In the genomic region with DNA sequence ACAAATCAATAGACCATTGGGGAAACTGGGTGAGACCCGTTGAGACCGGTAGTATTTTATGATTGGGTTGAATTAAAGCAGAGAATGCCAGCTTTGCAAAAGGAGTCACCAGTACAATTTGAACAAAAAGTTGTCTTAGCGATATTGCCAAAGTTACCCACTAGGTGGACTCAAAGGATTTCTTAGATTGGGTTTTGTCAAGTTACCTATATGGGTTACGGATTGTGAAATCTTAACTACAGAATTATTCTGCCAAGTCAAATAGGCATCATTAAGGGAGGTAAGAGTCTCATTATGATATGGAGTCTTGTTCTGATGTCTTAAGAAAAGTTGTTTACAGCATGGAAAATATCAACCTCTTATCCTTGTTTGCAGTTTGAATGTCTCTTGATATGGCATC, we compare ENCODE assay signal across 10 cellular contexts. TPM values are rescaled to one million over a fixed set of nuclear protein-coding genes. Genes with fewer than 3 reads are reported as not detected.
DNase-seq lines count a peak whose midpoint lies in the region; ATAC-seq and TF ChIP-seq lines count a peak whose summit lies in the region.
"Had no signal": no experiment of that assay in that cellular context is flagged by ENCODE, and none has a peak within 500 bp of the region (broad histone marks: within the 10 kb centered on the region; RNA-seq: fewer than 3 reads in every experiment).

No MANE protein-coding gene starts in this region.

- DNase-seq in KBM-7 (peak; percentile 37), adipocyte (ENCODE audit: low read depth) (peak; percentile 18), mesothelial cell of epicardium (ENCODE audit: low spot score in 2 of 2, unreplicated experiment in 2 of 2) (no peak), cerebellar nuclear complex (lab: John Stamatoyannopoulos, UW) (no peak)
- DNase-seq in activated naive CD4-positive, alpha-beta T cell treated with anti-CD3 and anti-CD28 coated beads, Interleukin-2, amount 50 U/mL, for 16 hours, result no peak

- TF ChIP-seq CTCF in GM12874 (IDR thresholded peaks at IDR 0.05; ENCODE audit: insufficient read depth, low read depth, low read length) (peak; percentile 4; the same call in 1 of the 2 replicates), mesothelial cell of epicardium (IDR thresholded peaks at IDR 0.05; ENCODE audit: unreplicated experiment) (peak; percentile 40)

- no peaks in the 10 kb centered on the region for H3K36me3 Mint-ChIP-seq in mesothelial cell of epicardium

- peaks cover 5% of the 10 kb centered on the region for H3K9me3 Mint-ChIP-seq in mesothelial cell of epicardium

- in situ Hi-C loops in KBM-7 (cut with MboI; ENCODE audit: low pct_unique_long_range_greater_than_20kb, low sequenced_read_pairs), result no loop called here

- peaks cover 6% of the 10 kb centered on the region for H3K27me3 Mint-ChIP-seq in mesothelial cell of epicardium (ENCODE audit: low read depth)

- no peak for ATAC-seq in HG03097 (IDR thresholded peaks at IDR 0.05; ENCODE audit: low FRiP score, unreplicated experiment)
- ATAC-seq in HG02884 (IDR thresholded peaks at IDR 0.05; ENCODE audit: unreplicated experiment), result no peak

- no peak overlapping the region for H3K27ac Mint-ChIP-seq in mesothelial cell of epicardium

- no peaks in the 10 kb centered on the region for H3K4me1 ChIP-seq in adipocyte (ENCODE audit: control insufficient read depth, insufficient read depth, low read length)
- H3K4me1 ChIP-seq: SJSA1 had no signal

- no peaks in the 10 kb centered on the region for H3K27me3 ChIP-seq in adipocyte (replicated peaks; ENCODE audit: control insufficient read depth, insufficient read depth, low read length)
- H3K27me3 ChIP-seq: SJSA1 had no signal

- no peak overlapping the region for H3K4me3 Mint-ChIP-seq in mesothelial cell of epicardium

- H3K36me3 ChIP-seq in adipocyte (ENCODE audit: control insufficient read depth, insufficient read depth, low read length, severe bottlenecking), result no peaks in the 10 kb centered on the region
- H3K36me3 ChIP-seq: SJSA1 had no signal

- H3K4me1 Mint-ChIP-seq in mesothelial cell of epicardium, result peaks cover 6% of the 10 kb centered on the region

- H3K4me3 ChIP-seq in adipocyte (ENCODE audit: low read length), result no peak overlapping the region
- H3K4me3 ChIP-seq: SJSA1 had no signal

- peaks cover under 1% of the 10 kb centered on the region for H3K9me3 ChIP-seq in adipocyte (ENCODE audit: control insufficient read depth, low read length)
- H3K9me3 ChIP-seq: SJSA1 had no signal

- no peak overlapping the region for H3K9ac ChIP-seq in adipocyte (ENCODE audit: low read length)

RNA-seq across cellular contexts. Expression of gene CT47A1, which starts 15.0 kb away (rescaled TPM):
- not detected in 3 replicates for total RNA-seq in mesothelial cell of epicardium
- total RNA-seq: fibroblast of lung, SJSA1 had no signal

RNA-seq across cellular contexts. Expression of gene CT47A2, which starts 19.9 kb away (rescaled TPM):
- total RNA-seq in mesothelial cell of epicardium, result not detected in 3 replicates
- total RNA-seq: fibroblast of lung, SJSA1 had no signal

RNA-seq across cellular contexts. Expression of gene CT47A3, which starts 24.7 kb away (rescaled TPM):
- total RNA-seq in mesothelial cell of epicardium, result not detected in 3 replicates
- total RNA-seq: fibroblast of lung, SJSA1 had no signal

RNA-seq across cellular contexts. Expression of gene CT47A4, which starts 29.6 kb away (rescaled TPM):
- total RNA-seq in mesothelial cell of epicardium, result not detected in 3 replicates
- total RNA-seq: fibroblast of lung, SJSA1 had no signal

RNA-seq across cellular contexts. Expression of gene CT47A5, which starts 34.4 kb away (rescaled TPM):
- not detected in 3 replicates for total RNA-seq in mesothelial cell of epicardium
- total RNA-seq: fibroblast of lung, SJSA1 had no signal

Comparison
In these comparisons a context has a peak if more than half of its experiments do, and no peak if none do; other contexts are left out.
1. DNase-seq: peak in KBM-7 (single experiment) and adipocyte (single experiment); none in mesothelial cell of epicardium (0 of 2), cerebellar nuclear complex (0 of 2) and activated naive CD4-positive, alpha-beta T cell treated with anti-CD3 and anti-CD28 coated beads, Interleukin-2, amount 50 U/mL, for 16 hours (single experiment).